3 cellular contexts compared by ENCODE assay signal in genomic region chr2:204737296-204737695, GRCh38.
"Had no signal": no experiment of that assay in that cellular context is flagged by ENCODE, and none has a peak within 500 bp of the region (broad histone marks: within the 10 kb centered on the region; RNA-seq: fewer than 3 reads in every experiment).

No MANE protein-coding gene starts in this region.

- ATAC-seq: GM12878 had no signal

- DNase-seq: GDM1, GF-D8 had no signal

- H3K4me3 ChIP-seq: GM12878 had no signal
